In the genomic region with DNA sequence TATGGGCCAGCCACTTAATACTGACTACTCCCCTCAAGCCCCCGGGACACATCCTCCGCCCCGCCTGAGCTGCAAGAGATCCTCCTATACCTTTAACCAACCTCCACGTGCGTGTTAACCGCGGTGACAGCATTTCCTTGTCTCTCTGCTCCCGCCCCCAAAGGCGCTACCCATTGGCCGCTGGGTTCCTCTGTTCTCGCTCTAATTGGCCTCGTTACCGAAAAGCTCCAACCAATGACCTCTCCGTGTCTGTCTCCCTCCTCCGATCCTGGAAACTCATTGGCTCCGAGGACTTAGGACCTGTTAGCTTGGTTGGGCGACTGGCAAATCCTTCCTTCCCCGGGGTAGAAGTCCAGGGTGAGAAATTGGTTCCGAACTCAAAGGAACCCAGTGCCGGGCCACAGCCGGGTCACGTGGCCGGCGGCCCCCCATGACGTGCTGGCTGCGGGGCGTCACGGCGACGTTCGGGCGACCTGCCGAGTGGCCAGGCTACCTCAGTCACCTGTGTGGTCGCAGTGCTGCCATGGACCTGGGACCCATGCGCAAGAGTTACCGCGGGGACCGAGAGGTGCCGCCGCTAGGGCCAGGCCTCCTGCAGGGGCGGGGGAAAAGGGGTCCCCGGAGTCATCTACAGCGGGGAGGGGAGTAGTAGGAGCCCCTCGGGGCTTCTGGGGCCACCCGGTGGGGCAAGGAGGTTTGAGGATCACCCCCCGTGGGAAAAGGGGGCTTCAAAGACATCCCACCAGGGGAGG, we compare ENCODE assay signal across 8 cellular contexts. TPM values are rescaled to one million over a fixed set of nuclear protein-coding genes. Genes with fewer than 3 reads are reported as not detected.
DNase-seq lines count a peak whose midpoint lies in the region; ATAC-seq and TF ChIP-seq lines count a peak whose summit lies in the region.

A gene (plus strand): TSS at position 326 of the 752 bp plus-strand sequence. CDS start 105 bp downstream, at position 431.

- intact Hi-C loops in activated T-helper 1 cell treated with anti-CD3 and anti-CD28 coated beads, Interleukin-12 subunit alpha, Interleukin-12 subunit beta, Interleukin-2, Interleukin-4 antibody, amounts not matched to agents 30 ng/mL and 10 ng/mL and 1 ng/mL, durations not matched to agents 14 hours and 24 hours and 36 hours (cut with micrococcal nuclease), result loop anchor here (1.0 to 5.0 kb wide), 10 partner anchors 8 to 951 kb away; a partner anchor contains a TSS

- peaks cover 23% of the 10 kb centered on the region for H3K79me2 ChIP-seq in DOHH2 (ENCODE audit: control insufficient read depth, low read length)
- H3K79me2 ChIP-seq in Karpas-422 (ENCODE audit: low read length), result peaks cover 8% of the 10 kb centered on the region

- peak within 1 kb of the TSS; percentile 81 for H3K9ac ChIP-seq in Karpas-422 (ENCODE audit: low read length)

- H3K9me2 ChIP-seq in DOHH2 (replicated peaks; ENCODE audit: control insufficient read depth, low read length) (no peaks in the 10 kb centered on the region), Karpas-422 (replicated peaks; ENCODE audit: insufficient read depth, low read length) (no peaks in the 10 kb centered on the region)

- peak within 1 kb of the TSS; percentile 88 for H3K4me3 ChIP-seq in DOHH2 (ENCODE audit: low read length)
- peak within 1 kb of the TSS; percentile 68 for H3K4me3 ChIP-seq in Karpas-422 (ENCODE audit: low read length)

- no peaks in the 10 kb centered on the region for H3F3A ChIP-seq in DOHH2 (ENCODE audit: control insufficient read depth, insufficient read depth)

- H3K36me3 ChIP-seq in DOHH2 (ENCODE audit: control insufficient read depth, low read length) (peaks cover 25% of the 10 kb centered on the region), Karpas-422 (ENCODE audit: insufficient read depth, low read length) (no peaks in the 10 kb centered on the region)

- H4K20me1 ChIP-seq in DOHH2 (ENCODE audit: control insufficient read depth, insufficient read depth, low read depth, low read length) (no peaks in the 10 kb centered on the region), Karpas-422 (ENCODE audit: insufficient read depth, low read depth, low read length) (no peaks in the 10 kb centered on the region)

- DNase-seq in Karpas-422, result peak; percentile 99
- peak; percentile 99 for DNase-seq in RKO (ENCODE audit: low spot score)
- peak; percentile 95 for DNase-seq in activated T-helper 1 cell treated with anti-CD3 and anti-CD28 coated beads, Interleukin-12 subunit alpha, Interleukin-12 subunit beta, Interleukin-2, Interleukin-4 antibody, amounts not matched to agents 30 ng/mL and 10 ng/mL and 1 ng/mL, durations not matched to agents 14 hours and 24 hours and 36 hours (ENCODE audit: low spot score)
- peak; percentile 98 for DNase-seq in fibroblast of gingiva (ENCODE audit: low read depth)
- peak; percentile 94 for DNase-seq in naive B cell

- H3K9me3 Mint-ChIP-seq in activated T-helper 1 cell treated with anti-CD3 and anti-CD28 coated beads, Interleukin-12 subunit alpha, Interleukin-12 subunit beta, Interleukin-2, Interleukin-4 antibody, amounts not matched to agents 30 ng/mL and 10 ng/mL and 1 ng/mL, durations not matched to agents 14 hours and 24 hours and 36 hours, result peaks cover 5% of the 10 kb centered on the region
- H3K9me3 Mint-ChIP-seq in naive B cell, result peaks cover 0 to 4% (median 0%) of the 10 kb centered on the region in 7 donors
- H3K9me3 Mint-ChIP-seq in stimulated activated memory B cell treated with anti-CD40 and anti-IgM and Interleukin-4, amounts not matched to agents 10 μg/mL and 1 μg/mL and 100 μg/mL, for 72 hours, result peaks cover 4% of the 10 kb centered on the region

- H3K4me2 ChIP-seq in DOHH2 (ENCODE audit: low read length), result peak within 1 kb of the TSS; percentile 98
- H3K4me2 ChIP-seq in Karpas-422 (ENCODE audit: low read depth, low read length, poor library complexity, severe bottlenecking), result peak within 1 kb of the TSS; percentile 87

- ATAC-seq in GM21825 (IDR thresholded peaks at IDR 0.05; ENCODE audit: unreplicated experiment) (peak; percentile 84), naive B cell (ENCODE audit: low read depth in 2 of 2) (peak; percentile 98 to 99)
- ATAC-seq in stimulated activated memory B cell treated with anti-CD40 and anti-IgM and Interleukin-4, amounts not matched to agents 10 μg/mL and 1 μg/mL and 100 μg/mL, for 72 hours, result peak; percentile 98

- TF ChIP-seq CTCF in DOHH2 (IDR thresholded peaks at IDR 0.05; ENCODE audit: low read depth, low read length, poor library complexity, severe bottlenecking), result peak; percentile 17

- H3K4me3 Mint-ChIP-seq in activated T-helper 1 cell treated with anti-CD3 and anti-CD28 coated beads, Interleukin-12 subunit alpha, Interleukin-12 subunit beta, Interleukin-2, Interleukin-4 antibody, amounts not matched to agents 30 ng/mL and 10 ng/mL and 1 ng/mL, durations not matched to agents 14 hours and 24 hours and 36 hours, result peak within 1 kb of the TSS; percentile 92
- peak within 1 kb of the TSS; percentile 77 to 95 (median 90) for H3K4me3 Mint-ChIP-seq in naive B cell
- peak within 1 kb of the TSS; percentile 86 for H3K4me3 Mint-ChIP-seq in stimulated activated memory B cell treated with anti-CD40 and anti-IgM and Interleukin-4, amounts not matched to agents 10 μg/mL and 1 μg/mL and 100 μg/mL, for 72 hours

- H3K27me3 Mint-ChIP-seq in activated T-helper 1 cell treated with anti-CD3 and anti-CD28 coated beads, Interleukin-12 subunit alpha, Interleukin-12 subunit beta, Interleukin-2, Interleukin-4 antibody, amounts not matched to agents 30 ng/mL and 10 ng/mL and 1 ng/mL, durations not matched to agents 14 hours and 24 hours and 36 hours (ENCODE audit: insufficient read depth), result peaks cover 1% of the 10 kb centered on the region
- no peaks in the 10 kb centered on the region for H3K27me3 Mint-ChIP-seq in naive B cell
- no peaks in the 10 kb centered on the region for H3K27me3 Mint-ChIP-seq in stimulated activated memory B cell treated with anti-CD40 and anti-IgM and Interleukin-4, amounts not matched to agents 10 μg/mL and 1 μg/mL and 100 μg/mL, for 72 hours

- peak within 1 kb of the TSS; percentile 45 for H3K27ac ChIP-seq in DOHH2 (ENCODE audit: low read depth, low read length)
- H3K27ac ChIP-seq in Karpas-422 (ENCODE audit: low read length), result peak within 1 kb of the TSS; percentile 64

- H3K4me1 Mint-ChIP-seq in activated T-helper 1 cell treated with anti-CD3 and anti-CD28 coated beads, Interleukin-12 subunit alpha, Interleukin-12 subunit beta, Interleukin-2, Interleukin-4 antibody, amounts not matched to agents 30 ng/mL and 10 ng/mL and 1 ng/mL, durations not matched to agents 14 hours and 24 hours and 36 hours (ENCODE audit: low read depth), result peaks cover 68% of the 10 kb centered on the region
- peaks cover 33 to 48% (median 37%) of the 10 kb centered on the region in 3 donors for H3K4me1 Mint-ChIP-seq in naive B cell
- H3K4me1 Mint-ChIP-seq in stimulated activated memory B cell treated with anti-CD40 and anti-IgM and Interleukin-4, amounts not matched to agents 10 μg/mL and 1 μg/mL and 100 μg/mL, for 72 hours, result peaks cover 61% of the 10 kb centered on the region

- H3K4me1 ChIP-seq in DOHH2 (ENCODE audit: control insufficient read depth, low read length) (peaks cover 51% of the 10 kb centered on the region), Karpas-422 (ENCODE audit: low read length) (peaks cover 37% of the 10 kb centered on the region)

- H3K9me3 ChIP-seq in DOHH2 (ENCODE audit: control insufficient read depth, insufficient read depth, low read length), result no peaks in the 10 kb centered on the region
- no peaks in the 10 kb centered on the region for H3K9me3 ChIP-seq in Karpas-422 (ENCODE audit: low read length)

- H3K27me3 ChIP-seq in DOHH2 (ENCODE audit: control insufficient read depth, low read length), result no peaks in the 10 kb centered on the region
- no peaks in the 10 kb centered on the region for H3K27me3 ChIP-seq in Karpas-422 (ENCODE audit: low read length)

- peak within 1 kb of the TSS; percentile 57 for H2AFZ ChIP-seq in Karpas-422 (ENCODE audit: low read length)

- peaks cover 24% of the 10 kb centered on the region for H3K36me3 Mint-ChIP-seq in activated T-helper 1 cell treated with anti-CD3 and anti-CD28 coated beads, Interleukin-12 subunit alpha, Interleukin-12 subunit beta, Interleukin-2, Interleukin-4 antibody, amounts not matched to agents 30 ng/mL and 10 ng/mL and 1 ng/mL, durations not matched to agents 14 hours and 24 hours and 36 hours (ENCODE audit: low read depth)
- peaks cover 0 to 10% of the 10 kb centered on the region in 2 donors for H3K36me3 Mint-ChIP-seq in naive B cell
- peaks cover 16% of the 10 kb centered on the region for H3K36me3 Mint-ChIP-seq in stimulated activated memory B cell treated with anti-CD40 and anti-IgM and Interleukin-4, amounts not matched to agents 10 μg/mL and 1 μg/mL and 100 μg/mL, for 72 hours

- peak within 1 kb of the TSS; percentile 96 for H3K27ac Mint-ChIP-seq in activated T-helper 1 cell treated with anti-CD3 and anti-CD28 coated beads, Interleukin-12 subunit alpha, Interleukin-12 subunit beta, Interleukin-2, Interleukin-4 antibody, amounts not matched to agents 30 ng/mL and 10 ng/mL and 1 ng/mL, durations not matched to agents 14 hours and 24 hours and 36 hours
- H3K27ac Mint-ChIP-seq in naive B cell, result peak within 1 kb of the TSS; percentile 87 to 98 (median 95)
- H3K27ac Mint-ChIP-seq in stimulated activated memory B cell treated with anti-CD40 and anti-IgM and Interleukin-4, amounts not matched to agents 10 μg/mL and 1 μg/mL and 100 μg/mL, for 72 hours, result peak within 1 kb of the TSS; percentile 88

RNA-seq across cellular contexts. Expression of the gene that starts here (rescaled TPM):
- 26.8 and 32.0 TPM in 2 replicates for total RNA-seq in Karpas-422 (2014; rRNA removed; shearing (Covaris generic); ENCODE audit: low replicate concordance)
- 58.8 and 60.7 TPM in 2 replicates for total RNA-seq in activated T-helper 1 cell treated with anti-CD3 and anti-CD28 coated beads, Interleukin-12 subunit alpha, Interleukin-12 subunit beta, Interleukin-2, Interleukin-4 antibody, amounts not matched to agents 30 ng/mL and 10 ng/mL and 1 ng/mL, durations not matched to agents 14 hours and 24 hours and 36 hours
- 10 to 100 TPM in 5 of 6 donors, 1 to 10 TPM in 1; 8.3 to 22.0 (median 15.8) TPM for polyA plus RNA-seq in naive B cell (ENCODE audit: low read depth in 6 of 6)

Comparison
In these comparisons a context has a peak if more than half of its experiments do, and no peak if none do; other contexts are left out.
1. Peak in every context shown above with its lines: DNase-seq, ATAC-seq, H3K4me3 ChIP-seq and H3K27ac ChIP-seq.